ENCODE assay signal across 29 cellular contexts in the genomic region with DNA sequence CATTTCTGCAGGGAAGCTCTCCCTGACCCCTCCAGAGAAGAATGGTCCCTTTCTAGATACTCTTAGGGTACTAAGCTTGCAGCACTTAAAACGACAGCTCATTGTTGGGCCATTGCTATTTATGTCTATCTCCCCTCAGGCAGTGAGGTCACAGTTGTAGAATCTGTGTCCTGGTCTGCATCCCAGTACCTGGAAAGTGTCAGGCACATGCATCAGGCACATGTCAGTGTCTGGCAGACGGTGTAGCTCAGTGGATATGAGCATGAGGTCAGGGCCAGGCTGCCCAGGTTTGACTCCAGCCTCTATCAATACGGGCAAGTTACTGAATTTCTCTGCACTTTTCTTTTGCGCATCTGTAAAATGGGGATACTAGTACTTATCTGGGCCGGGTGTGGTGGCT. TPM values are rescaled to one million over a fixed set of nuclear protein-coding genes. Genes with fewer than 3 reads are reported as not detected.
DNase-seq lines count a peak whose midpoint lies in the region; ATAC-seq, FAIRE-seq and TF ChIP-seq lines count a peak whose summit lies in the region.
"Had no signal": no experiment of that assay in that cellular context is flagged by ENCODE, and none has a peak within 500 bp of the region (broad histone marks: within the 10 kb centered on the region; RNA-seq: fewer than 3 reads in every experiment).

No MANE protein-coding gene starts in this region.

- peak overlapping the region; percentile 52 for H4K8ac ChIP-seq in mesenchymal stem cell (ENCODE audit: low read length)

- no peaks in the 10 kb centered on the region for H4K20me1 ChIP-seq in K562 (replicated peaks; ENCODE audit: control insufficient read depth, insufficient read depth, low read length)

- no peaks in the 10 kb centered on the region for H3K79me1 ChIP-seq in mesenchymal stem cell (replicated peaks; ENCODE audit: low read length, poor library complexity, severe bottlenecking)

- in situ Hi-C loops in K562 (cut with MboI): no loop called here

- H3K36me3 ChIP-seq in BE2C (no peaks in the 10 kb centered on the region), K562 (ENCODE audit: control insufficient read depth, insufficient read depth, low read length) (no peaks in the 10 kb centered on the region), mesenchymal stem cell (ENCODE audit: control insufficient read depth in 1 of 2, insufficient read depth in 2 of 2, low read depth in 1 of 2, low read length in 2 of 2) (no peaks in the 10 kb centered on the region), lower lobe of right lung (no peaks in the 10 kb centered on the region)
- H3K36me3 ChIP-seq: gastroesophageal sphincter, sigmoid colon, stomach, tibial artery had no signal

- H3K79me2 ChIP-seq in K562 (ENCODE audit: control insufficient read depth, insufficient read depth, low read length): no peaks in the 10 kb centered on the region

- H3K4me1 ChIP-seq in BE2C: peaks cover 21% of the 10 kb centered on the region
- H3K4me1 ChIP-seq in K562 (replicated peaks in 1 of 2; ENCODE audit: control insufficient read depth in 2 of 2, insufficient read depth in 2 of 2, low read length in 2 of 2): peaks cover 33 to 45% of the 10 kb centered on the region in 2 experiments
- peaks cover 27% of the 10 kb centered on the region for H3K4me1 ChIP-seq in mesenchymal stem cell (ENCODE audit: control insufficient read depth, insufficient read depth, low read depth, low read length)
- peaks cover 25% of the 10 kb centered on the region for H3K4me1 ChIP-seq in lower lobe of right lung

- no peak overlapping the region for H3K23ac ChIP-seq in mesenchymal stem cell (ENCODE audit: low read length in 2 of 2)

- peak overlapping the region in 1 of 2 experiments; percentile 68 for H3K4ac ChIP-seq in mesenchymal stem cell (ENCODE audit: low read depth in 1 of 2, low read length in 2 of 2)

- H3K36me3 Mint-ChIP-seq in HFFc6 (ENCODE audit: low read depth): peaks cover 11% of the 10 kb centered on the region

- peaks cover 6% of the 10 kb centered on the region; the same call in 1 of the 2 replicates for H3K9me3 Mint-ChIP-seq in HFFc6

- H3K9me3 ChIP-seq in BE2C: no peaks in the 10 kb centered on the region; the same call in 1 of the 2 replicates
- H3K9me3 ChIP-seq in K562 (replicated peaks; ENCODE audit: control insufficient read depth, insufficient read depth, low read depth, low read length): no peaks in the 10 kb centered on the region
- no peaks in the 10 kb centered on the region for H3K9me3 ChIP-seq in mesenchymal stem cell (ENCODE audit: control insufficient read depth, low read length)
- no peaks in the 10 kb centered on the region for H3K9me3 ChIP-seq in lower lobe of right lung
- H3K9me3 ChIP-seq: sigmoid colon, stomach, tibial artery had no signal

- H3K9ac ChIP-seq in K562 (ENCODE audit: insufficient read depth in 1 of 2, low read depth in 2 of 2, low read length in 2 of 2) (peak overlapping the region in 1 of 2 experiments; percentile 9; a peak in 2 of 4 replicates), mesenchymal stem cell (ENCODE audit: low read length) (no peak overlapping the region)

- DNase-seq in BE2C (peak; percentile 61), HFFc6 (no peak), K562 (ENCODE audit: extremely low read depth in 1 of 4, low spot score in 3 of 4) (no peak), mesenchymal stem cell (no peak), foreskin melanocyte (no peak), lower lobe of right lung (no peak), NCI-H524 treated with DMSO at 0.1 percent for 48 hours (lab: John Stamatoyannopoulos, UW) (no peak), GM19240 (ENCODE audit: insufficient read length, low spot score) (no peak)
- DNase-seq: ACHN; activated B cell treated with CpG ODN at 0.5 μM for 24 hours; activated T-cell treated with anti-CD3 and anti-CD28 coated beads, Interleukin-2, amount 50 U/mL, for 48 hours; amniotic stem cell; hippocampal formation; left colon; MV-4-11; NCI-H1436; NCI-H2081 treated with DMSO at 0.1 percent for 48 hours; NCI-H226; NCI-H69; sigmoid colon; stimulated activated CD4-positive, alpha-beta T cell treated with anti-CD3 and anti-CD28 coated beads, Interleukin-12 subunit alpha, Interleukin-12 subunit beta, amount 100 ng/mL, for 4 hours; stimulated activated CD4-positive, alpha-beta T cell treated with anti-CD3 and anti-CD28 coated beads, Interleukin-2, amount 100 ng/mL, for 48 hours; stomach; T-helper 1 cell; tibial artery had no signal

- H2BK15ac ChIP-seq in mesenchymal stem cell (ENCODE audit: low read depth, poor library complexity, severe bottlenecking): no peak overlapping the region

- H3K27me3 ChIP-seq in BE2C: no peaks in the 10 kb centered on the region
- no peaks in the 10 kb centered on the region for H3K27me3 ChIP-seq in K562 (ENCODE audit: control insufficient read depth in 2 of 2, insufficient read depth in 2 of 2, low read length in 2 of 2)
- H3K27me3 ChIP-seq in mesenchymal stem cell (ENCODE audit: control insufficient read depth in 1 of 2, insufficient read depth in 1 of 2, low read length in 2 of 2): no peaks in the 10 kb centered on the region
- H3K27me3 ChIP-seq in lower lobe of right lung (ENCODE audit: low read depth): no peaks in the 10 kb centered on the region
- H3K27me3 ChIP-seq: gastroesophageal sphincter, sigmoid colon, stomach had no signal

- peaks cover 46% of the 10 kb centered on the region for H3K4me1 Mint-ChIP-seq in HFFc6 (ENCODE audit: low read depth)

- no peak overlapping the region for H3K14ac ChIP-seq in mesenchymal stem cell (ENCODE audit: low read length in 2 of 2)

- no peak overlapping the region for H3K4me3 Mint-ChIP-seq in HFFc6
- H3K4me3 Mint-ChIP-seq: activated B cell treated with CpG ODN at 0.5 μM for 24 hours, B cell had no signal

- H3K18ac ChIP-seq in mesenchymal stem cell (ENCODE audit: low read depth in 1 of 2, low read length in 2 of 2): peak overlapping the region in 1 of 2 experiments; percentile 59

- TF ChIP-seq POLR2A in K562 (conservative IDR thresholded peaks at IDR 0.05): no peak

- no peak for TF ChIP-seq RAD21 in K562 (CRISPR knock-in tag; conservative IDR thresholded peaks at IDR 0.05 in 1 of 2, IDR thresholded peaks at IDR 0.05 in 1 of 2)

- no peak for TF ChIP-seq EP300 in K562 (IDR thresholded peaks at IDR 0.05; ENCODE audit: low read length)

- ATAC-seq in K562 (no peak), lower lobe of right lung (no peak)
- ATAC-seq: gastroesophageal sphincter, left colon had no signal

- no peak overlapping the region for H3K4me2 ChIP-seq in K562 (ENCODE audit: insufficient read depth, low read length)
- no peak overlapping the region for H3K4me2 ChIP-seq in mesenchymal stem cell (ENCODE audit: low read length, poor library complexity, severe bottlenecking)

- 77% methylated on average over 5 of the region's 5 CpGs for WGBS in K562 (ENCODE audit: insufficient coverage, low coverage, missing lambda C conversion rate)
- WGBS in mesenchymal stem cell: 71% methylated on average over 5 of the region's 5 CpGs

- H3K9me1 ChIP-seq in K562 (ENCODE audit: control insufficient read depth, insufficient read depth, low read length): peaks cover 2% of the 10 kb centered on the region

- intact Hi-C loops in K562 (cut with micrococcal nuclease) (no loop called here), lower lobe of right lung (cut with DNase I) (no loop called here)

- H3K27me3 Mint-ChIP-seq in HFFc6 (ENCODE audit: insufficient read depth): no peaks in the 10 kb centered on the region; the same call in 1 of the 2 replicates
- H3K27me3 Mint-ChIP-seq: activated B cell treated with CpG ODN at 0.5 μM for 24 hours, B cell had no signal

- H3K27ac ChIP-seq in K562 (ENCODE audit: extremely low read depth, low read depth, low read length) (no peak overlapping the region; the same call in 2 of the 3 replicates), mesenchymal stem cell (ENCODE audit: low read length, poor library complexity, severe bottlenecking) (no peak overlapping the region), lower lobe of right lung (no peak overlapping the region)
- H3K27ac ChIP-seq: gastroesophageal sphincter, sigmoid colon, tibial artery had no signal

- no peak overlapping the region for H3K4me3 ChIP-seq in BE2C (ENCODE audit: low read depth, low read length)
- H3K4me3 ChIP-seq in K562: no peak overlapping the region
- no peak overlapping the region for H3K4me3 ChIP-seq in mesenchymal stem cell (ENCODE audit: insufficient read depth in 1 of 2, low read depth in 1 of 2, low read length in 2 of 2)
- H3K4me3 ChIP-seq in lower lobe of right lung: no peak overlapping the region
- H3K4me3 ChIP-seq: gastroesophageal sphincter, sigmoid colon, stomach, tibial artery had no signal

- peak overlapping the region; percentile 1 to 90 for H2BK12ac ChIP-seq in mesenchymal stem cell (ENCODE audit: low read length in 2 of 2)

- H4K91ac ChIP-seq in mesenchymal stem cell (ENCODE audit: low read length): no peak overlapping the region

- no peak overlapping the region for H2BK5ac ChIP-seq in mesenchymal stem cell (ENCODE audit: low read depth, low read length, poor library complexity, severe bottlenecking)

- TF ChIP-seq CTCF in BE2C (IDR thresholded peaks at IDR 0.05; ENCODE audit: low read depth, low read length) (no peak), HFFc6 (IDR thresholded peaks at IDR 0.05) (no peak), K562 (IDR thresholded peaks at IDR 0.05 in 2 of 3, conservative IDR thresholded peaks at IDR 0.05 in 1 of 3; ENCODE audit: insufficient read depth in 2 of 3, low read depth in 1 of 3, low read length in 3 of 3) (no peak), lower lobe of right lung (IDR thresholded peaks at IDR 0.05) (no peak)

- CTCF ChIA-PET in K562 (lab: Yijun Ruan, JAX; ENCODE audit: low intra/inter-chr PET ratio): interaction anchor here (0.6 kb wide), 1 partner anchor 97 kb away, joined by 3 read pairs; no protein-coding TSS in a partner anchor

- POLR2A ChIA-PET in K562 (lab: Yijun Ruan, JAX): interaction anchor here (0.6 to 2.7 kb wide), 7 partner anchors 8 to 88 kb away, joined by 3 to 14 read pairs (median 4); a partner anchor contains a TSS

- H2AK5ac ChIP-seq in mesenchymal stem cell (ENCODE audit: low read length, severe bottlenecking): no peak overlapping the region

- no peak overlapping the region for H2AFZ ChIP-seq in K562 (ENCODE audit: low read depth, low read length)
- H2AFZ ChIP-seq in mesenchymal stem cell (ENCODE audit: low read depth, low read length): no peak overlapping the region

- FAIRE-seq in K562 (lab: Jason Lieb, UNC): no peak
- FAIRE-seq: GM12892, H54 had no signal

- peak overlapping the region; percentile 99; the same call in 1 of the 2 replicates for H3K27ac Mint-ChIP-seq in HFFc6
- H3K27ac Mint-ChIP-seq: activated B cell treated with CpG ODN at 0.5 μM for 24 hours had no signal

- BruUV-seq in K562 (replicated peaks; lab: Mats Ljungman, UMichigan): no TSS peak

- no peak overlapping the region for H2BK120ac ChIP-seq in mesenchymal stem cell (ENCODE audit: low read depth, low read length)

RNA-seq across cellular contexts. Expression of a gene that starts 22.2 kb away (rescaled TPM):
- polyA plus RNA-seq in BE2C (2012; ENCODE audit: insufficient read depth, insufficient read length, low read depth): 30.7 TPM
- total RNA-seq in HFFc6 (2021; fragmentation: NEBNext Ultra II Directional; extraction: Animal tissue kit (Norgen Biotek cat#: 25700)): 10 to 100 TPM; 26.7 to 35.4 (median 29.3) TPM
- 18.1 and 34.4 TPM in 2 replicates for total RNA-seq in K562 (2011; cell fraction: chromatin; rRNA removed; ENCODE audit: low replicate concordance)
- 13.4 and 13.5 TPM in 2 replicates for total RNA-seq in K562 (2011; cell fraction: nucleolus; rRNA removed)
- total RNA-seq in K562 (2011; cell fraction: nucleoplasm; rRNA removed): 17.2 and 24.7 TPM in 2 replicates
- 2.1 and 4.5 TPM in 2 replicates for total RNA-seq in K562 (2014; rRNA removed)
- total RNA-seq in K562 (2014; rRNA removed; fragmentation: Illumina TruSeq; extraction: Trizol): 1.6 and 2.3 TPM in 2 replicates
- 2.8 and 4.1 TPM in 2 replicates for total RNA-seq in K562 (2015; rRNA removed; fragmentation: Illumina TruSeq; extraction: Trizol)
- 11.2 and 16.7 TPM in 2 replicates for total RNA-seq in K562 (2021)
- 4.4 and 7.7 TPM in 2 replicates for polyA plus RNA-seq in K562 (2011; rRNA removed)
- polyA plus RNA-seq in K562 (2011; cell fraction: cytosol; rRNA removed): 8.2 and 9.0 TPM in 2 replicates
- 16.1 and 16.7 TPM in 2 replicates for polyA plus RNA-seq in K562 (2011; cell fraction: nucleus; rRNA removed)
- 13.8 and 19.2 TPM in 2 replicates for polyA plus RNA-seq in K562 (2012)
- polyA plus RNA-seq in K562 (2014; fragmentation: Illumina TruSeq; extraction: Trizol): 5.6 and 9.1 TPM in 2 replicates
- under 1 TPM; 0.17 to 0.25 TPM for polyA plus RNA-seq in K562 (2014; fragmentation: Nextera tagmentation; extraction: Ambion mirVana)
- polyA plus RNA-seq in K562 (2014; rRNA removed): 3.6 and 6.6 TPM in 2 replicates
- 2.1 and 2.7 TPM in 2 replicates for polyA minus RNA-seq in K562 (2011; rRNA and poly(A)+ RNA removed)
- polyA minus RNA-seq in K562 (2011; cell fraction: cytosol; rRNA and poly(A)+ RNA removed): 3.5 and 5.9 TPM in 2 replicates
- polyA minus RNA-seq in K562 (2011; cell fraction: nucleus; rRNA and poly(A)+ RNA removed): 4.8 and 8.4 TPM in 2 replicates
- polyA plus RNA-seq in mesenchymal stem cell (2013, experiment 1 of 2): 44.3 TPM
- 42.9 TPM for polyA plus RNA-seq in mesenchymal stem cell (2013, experiment 2 of 2)
- total RNA-seq in lower lobe of right lung: 36.0 TPM
